ENCODE assay signal across 14 cellular contexts in genomic region chr7:115973381-115973780, GRCh38. TPM values are rescaled to one million over a fixed set of nuclear protein-coding genes. Genes with fewer than 3 reads are reported as not detected.
DNase-seq lines count a peak whose midpoint lies in the region; ATAC-seq and TF ChIP-seq lines count a peak whose summit lies in the region.
"Had no signal": no experiment of that assay in that cellular context is flagged by ENCODE, and none has a peak within 500 bp of the region (broad histone marks: within the 10 kb centered on the region; RNA-seq: fewer than 3 reads in every experiment).

No MANE protein-coding gene starts in this region.

- POLR2A ChIA-PET in RWPE1 (lab: Yijun Ruan, JAX; ENCODE audit: low non-redundant PET): no interaction called here

- H4K20me1 ChIP-seq in hepatocyte (ENCODE audit: insufficient read depth, poor library complexity, severe bottlenecking): no peaks in the 10 kb centered on the region

- H3K4me1 ChIP-seq in hepatocyte (ENCODE audit: insufficient read depth): peaks cover 4% of the 10 kb centered on the region

- TF ChIP-seq CTCF in RWPE1 (conservative IDR thresholded peaks at IDR 0.05; ENCODE audit: low read depth) (no peak), cardiac fibroblast (IDR thresholded peaks at IDR 0.05; ENCODE audit: low read depth, low read length) (no peak), hepatocyte (IDR thresholded peaks at IDR 0.05; ENCODE audit: poor library complexity) (no peak)

- WGBS in hepatocyte (ENCODE audit: low lambda C conversion rate, missing lambda C conversion rate): 79% methylated on average over 3 of the region's 3 CpGs

- no peak for ATAC-seq in HG03196 (IDR thresholded peaks at IDR 0.05; ENCODE audit: unreplicated experiment)
- ATAC-seq: GM12878, GM23338 had no signal

- peak overlapping the region; percentile 5 for H3K4me2 ChIP-seq in hepatocyte
- H3K4me2 ChIP-seq: BLaER1 treated with 17β-estradiol and CSF1 and Interleukin-3, amounts not matched to agents 10 nM and 100 nM; GM23338 had no signal

- H3K9me3 ChIP-seq in hepatocyte (ENCODE audit: low read depth): no peaks in the 10 kb centered on the region
- H3K9me3 ChIP-seq: BLaER1 treated with 17β-estradiol and CSF1 and Interleukin-3, amounts not matched to agents 10 nM and 100 nM had no signal

- no peaks in the 10 kb centered on the region for H3K27me3 ChIP-seq in hepatocyte
- H3K27me3 ChIP-seq: BLaER1 treated with 17β-estradiol and CSF1 and Interleukin-3, amounts not matched to agents 10 nM and 100 nM had no signal

- H3K4me3 ChIP-seq in cardiac fibroblast (replicated peaks in 1 of 2; ENCODE audit: low read depth in 2 of 2, low read length in 2 of 2) (no peak overlapping the region), hepatocyte (no peak overlapping the region)
- H3K4me3 ChIP-seq: BLaER1 treated with 17β-estradiol and CSF1 and Interleukin-3, amounts not matched to agents 10 nM and 100 nM; GM12878; GM23338 had no signal

- CTCF ChIA-PET in RWPE1 (lab: Yijun Ruan, JAX): no interaction called here

- peak; percentile 6 for DNase-seq in RWPE1 (ENCODE audit: low spot score)
- DNase-seq in cardiac fibroblast (ENCODE audit: low read depth in 2 of 2): peak; percentile 2 to 3
- DNase-seq in hepatocyte (ENCODE audit: low spot score): no peak
- no peak for DNase-seq in HuH-7.5 (ENCODE audit: low spot score)
- DNase-seq in NCI-H128 (lab: John Stamatoyannopoulos, UW; ENCODE audit: unreplicated experiment): no peak
- no peak for DNase-seq in GM19240 (ENCODE audit: insufficient read length, low spot score)
- DNase-seq: CD4-positive, alpha-beta T cell; DMS79; H7 had no signal

- H3K36me3 ChIP-seq in hepatocyte (replicated peaks; ENCODE audit: insufficient read depth, low read depth): no peaks in the 10 kb centered on the region

- H3K9me2 ChIP-seq in hepatocyte (replicated peaks; ENCODE audit: insufficient read depth): no peaks in the 10 kb centered on the region

- no peak overlapping the region for H3K27ac ChIP-seq in RWPE1
- H3K27ac ChIP-seq in hepatocyte: peak overlapping the region; percentile 0
- H3K27ac ChIP-seq: BLaER1 treated with 17β-estradiol and CSF1 and Interleukin-3, amounts not matched to agents 10 nM and 100 nM had no signal

- no peaks in the 10 kb centered on the region for H3K79me2 ChIP-seq in hepatocyte

- no peak overlapping the region for H2AFZ ChIP-seq in hepatocyte
- H2AFZ ChIP-seq: GM23338 had no signal

RNA-seq across cellular contexts. Expression of gene TFEC, which starts 57.2 kb away (rescaled TPM):
- total RNA-seq in hepatocyte: 34.8 and 37.0 TPM in 2 replicates
- polyA plus RNA-seq in hepatocyte: 11.8 and 13.4 TPM in 2 replicates
- total RNA-seq: CD4-positive, alpha-beta T cell; G401; GM23338; H7 had no signal
- polyA plus RNA-seq: GM23338 had no signal

Comparison
In these comparisons a context has a peak if more than half of its experiments do, and no peak if none do; other contexts are left out.
1. DNase-seq: peak in RWPE1 (single experiment) and cardiac fibroblast (2 of 2); none in hepatocyte (single experiment), HuH-7.5 (single experiment), NCI-H128 (single experiment) and GM19240 (single experiment).